Comparison of ENCODE assay signal across 10 cellular contexts in the genomic region with DNA sequence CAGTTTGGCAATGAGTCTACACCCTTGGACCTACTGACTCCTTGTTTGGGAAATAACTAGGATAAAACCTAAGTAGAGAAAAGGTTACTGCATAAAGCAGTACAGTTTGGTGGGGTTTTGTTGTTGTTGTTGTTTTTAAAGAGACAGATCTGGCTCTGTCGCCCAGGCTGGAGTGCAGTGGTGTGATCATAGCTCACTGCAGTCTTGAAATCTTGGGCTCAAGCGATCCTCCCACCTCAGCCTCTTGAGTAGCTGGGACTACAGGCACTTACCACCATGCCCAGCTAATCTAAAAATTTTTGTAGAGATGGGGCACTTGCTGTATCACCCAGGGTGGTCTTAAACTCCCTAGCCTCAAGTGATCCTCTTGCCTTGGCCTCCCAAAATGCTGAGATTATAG. TPM values are rescaled to one million over a fixed set of nuclear protein-coding genes. Genes with fewer than 3 reads are reported as not detected.
DNase-seq lines count a peak whose midpoint lies in the region; ATAC-seq and TF ChIP-seq lines count a peak whose summit lies in the region.
"Had no signal": no experiment of that assay in that cellular context is flagged by ENCODE, and none has a peak within 500 bp of the region (broad histone marks: within the 10 kb centered on the region; RNA-seq: fewer than 3 reads in every experiment).

No MANE protein-coding gene starts in this region.

- H3K9me3 ChIP-seq in CD4-positive, alpha-beta T cell (ENCODE audit: control insufficient read depth, low read length), result no peaks in the 10 kb centered on the region
- H3K9me3 ChIP-seq in MM.1S (replicated peaks; ENCODE audit: insufficient read depth, low read length) (no peaks in the 10 kb centered on the region), colonic mucosa (no peaks in the 10 kb centered on the region)

- peak overlapping the region; percentile 76; the same call in 1 of the 2 replicates for H3K4me2 ChIP-seq in MM.1S (ENCODE audit: low read depth, low read length)

- no peak overlapping the region for H3K27ac Mint-ChIP-seq in CD4-positive, alpha-beta T cell
- H3K27ac Mint-ChIP-seq in neural crest cell (ENCODE audit: unreplicated experiment), result no peak overlapping the region

- peaks cover 27% of the 10 kb centered on the region for H3K36me3 Mint-ChIP-seq in CD4-positive, alpha-beta T cell (ENCODE audit: low read depth)
- no peaks in the 10 kb centered on the region for H3K36me3 Mint-ChIP-seq in neural crest cell (ENCODE audit: low read depth)

- peaks cover 42% of the 10 kb centered on the region for H3K79me2 ChIP-seq in MM.1S (ENCODE audit: low read length)

- H3K36me3 ChIP-seq in MM.1S (replicated peaks; ENCODE audit: insufficient read depth, low read length) (peaks cover 6% of the 10 kb centered on the region), colonic mucosa (peaks cover 5% of the 10 kb centered on the region)

- peak overlapping the region; percentile 21; the same call in 1 of the 2 replicates for H3K9ac ChIP-seq in MM.1S (ENCODE audit: low read length)
- no peak overlapping the region for H3K9ac ChIP-seq in colonic mucosa (ENCODE audit: low read depth in 2 of 2, low read length in 2 of 2)

- no peak for TF ChIP-seq CTCF in CD4-positive, alpha-beta T cell (IDR thresholded peaks at IDR 0.05)
- no peak for TF ChIP-seq CTCF in MM.1S (IDR thresholded peaks at IDR 0.05; ENCODE audit: low read length)
- TF ChIP-seq CTCF in colonic mucosa (IDR thresholded peaks at IDR 0.05), result no peak
- no peak for TF ChIP-seq CTCF in neural crest cell (conservative IDR thresholded peaks at IDR 0.05)

- ATAC-seq in CD4-positive, alpha-beta T cell (ENCODE audit: poor library complexity), result no peak
- no peak for ATAC-seq in GM21619 (IDR thresholded peaks at IDR 0.05; ENCODE audit: unreplicated experiment)
- no peak for ATAC-seq in HG03095 (IDR thresholded peaks at IDR 0.05; ENCODE audit: unreplicated experiment)
- no peak for ATAC-seq in HG02623 (IDR thresholded peaks at IDR 0.05; ENCODE audit: unreplicated experiment)

- no peak overlapping the region for H2AFZ ChIP-seq in MM.1S (ENCODE audit: low read length)

- no peaks in the 10 kb centered on the region for H3K9me2 ChIP-seq in MM.1S (replicated peaks; ENCODE audit: insufficient read depth, low read length)

- 0 out of 2 replicates have a peak, but pooled peaks cover 4% of the 10 kb centered on the region for H4K20me1 ChIP-seq in MM.1S (ENCODE audit: insufficient read depth, low read length)

- peaks cover 14% of the 10 kb centered on the region for H3F3A ChIP-seq in MM.1S (ENCODE audit: insufficient read depth, low read length)

- CTCF ChIA-PET in CD4-positive, alpha-beta T cell (lab: Charles Lee), result interaction anchor here (1.2 to 3.2 kb wide), 4 partner anchors 8 to 137 kb away, joined by 3 to 20 read pairs (median 10); a partner anchor contains a TSS

- H3K27ac ChIP-seq in CD4-positive, alpha-beta T cell (ENCODE audit: low read depth, low read length), result no peak overlapping the region
- no peak overlapping the region for H3K27ac ChIP-seq in MM.1S (ENCODE audit: low read length)
- no peak overlapping the region for H3K27ac ChIP-seq in colonic mucosa

- no peaks in the 10 kb centered on the region for H3K9me3 Mint-ChIP-seq in CD4-positive, alpha-beta T cell
- H3K9me3 Mint-ChIP-seq in neural crest cell, result no peaks in the 10 kb centered on the region
- H3K9me3 Mint-ChIP-seq: dendritic cell treated with granulocyte-macrophage colony-stimulating factor and Interleukin-4, amounts not matched to agents 40 ng/mL and 50 ng/mL, for 4 days had no signal

- H3K4me1 ChIP-seq in MM.1S (ENCODE audit: low read length), result peaks cover 24% of the 10 kb centered on the region
- peaks cover 4% of the 10 kb centered on the region for H3K4me1 ChIP-seq in colonic mucosa

- H3K4me3 ChIP-seq in MM.1S (ENCODE audit: low read length) (peak overlapping the region; percentile 100; the same call in 1 of the 2 replicates), colonic mucosa (peak overlapping the region; percentile 82)

- peak overlapping the region; percentile 100 for H3K4me3 Mint-ChIP-seq in CD4-positive, alpha-beta T cell
- peak overlapping the region; percentile 77 for H3K4me3 Mint-ChIP-seq in neural crest cell

- no peak for DNase-seq in CD4-positive, alpha-beta T cell
- DNase-seq in MM.1S (no peak), colonic mucosa (no peak), neural crest cell (ENCODE audit: low read depth, low spot score) (no peak), DMS 273 (lab: John Stamatoyannopoulos, UW; ENCODE audit: unreplicated experiment) (no peak)
- DNase-seq: SW 1271 had no signal

- peaks cover 41% of the 10 kb centered on the region for H3K4me1 Mint-ChIP-seq in CD4-positive, alpha-beta T cell (ENCODE audit: low read depth)
- peaks cover 29% of the 10 kb centered on the region for H3K4me1 Mint-ChIP-seq in neural crest cell

- no peaks in the 10 kb centered on the region for H3K27me3 ChIP-seq in CD4-positive, alpha-beta T cell (ENCODE audit: control insufficient read depth, insufficient read depth, low read length)
- H3K27me3 ChIP-seq in MM.1S (replicated peaks; ENCODE audit: insufficient read depth, low read length) (no peaks in the 10 kb centered on the region), colonic mucosa (no peaks in the 10 kb centered on the region)

- no peaks in the 10 kb centered on the region for H3K27me3 Mint-ChIP-seq in CD4-positive, alpha-beta T cell
- no peaks in the 10 kb centered on the region for H3K27me3 Mint-ChIP-seq in neural crest cell (ENCODE audit: low read depth)

- intact Hi-C loops in CD4-positive, alpha-beta T cell (cut with DNase I, micrococcal nuclease), result loop anchor here in 1 of 2 experiments (5.0 kb wide), 1 partner anchor 51 kb away; a partner anchor contains a TSS
- intact Hi-C loops in colonic mucosa (cut with DNase I), result no loop called here

- POLR2A ChIA-PET in CD4-positive, alpha-beta T cell (lab: Charles Lee), result interaction anchor here (1.5 to 2.5 kb wide), 3 partner anchors 14 to 51 kb away, joined by 4 to 27 read pairs (median 7); a partner anchor contains a TSS

RNA-seq across cellular contexts. Expression of a gene that starts 1.2 kb away (rescaled TPM):
- 1 to 10 TPM; 3.3 to 5.9 TPM for total RNA-seq in CD4-positive, alpha-beta T cell
- total RNA-seq in colonic mucosa (10 to 100 TPM; 16.0 to 25.9 TPM), neural crest cell (18.0 and 22.7 TPM in 2 replicates)

RNA-seq across cellular contexts. Expression of a gene that starts 37.1 kb away (rescaled TPM):
- total RNA-seq in CD4-positive, alpha-beta T cell, result not detected
- total RNA-seq in colonic mucosa, result 1 to 10 TPM in 1 of 2 donors, under 1 TPM in 1; 0.72 to 1.8 TPM
- total RNA-seq in neural crest cell, result not detected in 2 replicates

RNA-seq across cellular contexts. Expression of a gene that starts 37.3 kb away (rescaled TPM):
- not detected for total RNA-seq in CD4-positive, alpha-beta T cell
- total RNA-seq in colonic mucosa (100 to 1,000 TPM in 1 of 2 donors, 10 to 100 TPM in 1; 46.2 to 120 TPM), neural crest cell (not detected in 2 replicates)

RNA-seq across cellular contexts. Expression of a gene that starts 43.8 kb away (rescaled TPM):
- total RNA-seq in CD4-positive, alpha-beta T cell, result under 1 TPM; 0.28 to 0.49 TPM
- total RNA-seq in colonic mucosa (1 to 10 TPM; 1.4 to 4.0 TPM), neural crest cell (0.20 and 0.54 TPM in 2 replicates)

RNA-seq across cellular contexts. Expression of a gene that starts 50.8 kb away (rescaled TPM):
- total RNA-seq in CD4-positive, alpha-beta T cell, result 10 to 100 TPM; 89.1 to 91.2 TPM
- 10 to 100 TPM; 42.2 to 62.0 TPM for total RNA-seq in colonic mucosa
- 156 TPM in 2 replicates for total RNA-seq in neural crest cell

Comparison
In these comparisons a context has a peak if more than half of its experiments do, and no peak if none do; other contexts are left out.
1. RNA of a gene that starts 37.3 kb away (total RNA-seq): 46.2 to 120 TPM in colonic mucosa; not detected in CD4-positive, alpha-beta T cell and not detected in neural crest cell; every median in the first group is over 10 times any median in the second.